1 cellular context compared by ENCODE assay signal in the genomic region with DNA sequence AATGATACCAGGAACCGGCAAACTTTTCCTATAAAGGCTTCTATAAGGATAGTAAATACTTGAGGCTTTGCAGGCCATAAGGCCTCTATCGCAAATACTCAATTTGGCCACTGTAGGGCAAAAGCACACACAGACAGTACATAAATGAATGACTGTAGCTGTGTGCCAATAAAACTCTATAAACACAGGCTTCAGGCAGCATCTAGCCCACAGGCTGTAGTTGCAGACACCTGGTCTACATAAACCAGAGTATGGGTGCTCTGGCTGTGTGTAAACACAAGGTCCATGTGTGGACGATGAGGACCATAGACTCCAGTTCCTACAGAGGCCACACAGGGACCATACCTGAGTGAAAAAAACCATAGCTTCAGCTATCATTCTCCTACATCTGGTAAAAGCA.
TF ChIP-seq lines count a peak whose summit lies in the region.

No MANE protein-coding gene starts in this region.

TF ChIP-seq in GM23338, 12 proteins besides CTCF, POLR2A, EP300 and RAD21 (continued from another document):
- TF ChIP-seq, protein P1, sequence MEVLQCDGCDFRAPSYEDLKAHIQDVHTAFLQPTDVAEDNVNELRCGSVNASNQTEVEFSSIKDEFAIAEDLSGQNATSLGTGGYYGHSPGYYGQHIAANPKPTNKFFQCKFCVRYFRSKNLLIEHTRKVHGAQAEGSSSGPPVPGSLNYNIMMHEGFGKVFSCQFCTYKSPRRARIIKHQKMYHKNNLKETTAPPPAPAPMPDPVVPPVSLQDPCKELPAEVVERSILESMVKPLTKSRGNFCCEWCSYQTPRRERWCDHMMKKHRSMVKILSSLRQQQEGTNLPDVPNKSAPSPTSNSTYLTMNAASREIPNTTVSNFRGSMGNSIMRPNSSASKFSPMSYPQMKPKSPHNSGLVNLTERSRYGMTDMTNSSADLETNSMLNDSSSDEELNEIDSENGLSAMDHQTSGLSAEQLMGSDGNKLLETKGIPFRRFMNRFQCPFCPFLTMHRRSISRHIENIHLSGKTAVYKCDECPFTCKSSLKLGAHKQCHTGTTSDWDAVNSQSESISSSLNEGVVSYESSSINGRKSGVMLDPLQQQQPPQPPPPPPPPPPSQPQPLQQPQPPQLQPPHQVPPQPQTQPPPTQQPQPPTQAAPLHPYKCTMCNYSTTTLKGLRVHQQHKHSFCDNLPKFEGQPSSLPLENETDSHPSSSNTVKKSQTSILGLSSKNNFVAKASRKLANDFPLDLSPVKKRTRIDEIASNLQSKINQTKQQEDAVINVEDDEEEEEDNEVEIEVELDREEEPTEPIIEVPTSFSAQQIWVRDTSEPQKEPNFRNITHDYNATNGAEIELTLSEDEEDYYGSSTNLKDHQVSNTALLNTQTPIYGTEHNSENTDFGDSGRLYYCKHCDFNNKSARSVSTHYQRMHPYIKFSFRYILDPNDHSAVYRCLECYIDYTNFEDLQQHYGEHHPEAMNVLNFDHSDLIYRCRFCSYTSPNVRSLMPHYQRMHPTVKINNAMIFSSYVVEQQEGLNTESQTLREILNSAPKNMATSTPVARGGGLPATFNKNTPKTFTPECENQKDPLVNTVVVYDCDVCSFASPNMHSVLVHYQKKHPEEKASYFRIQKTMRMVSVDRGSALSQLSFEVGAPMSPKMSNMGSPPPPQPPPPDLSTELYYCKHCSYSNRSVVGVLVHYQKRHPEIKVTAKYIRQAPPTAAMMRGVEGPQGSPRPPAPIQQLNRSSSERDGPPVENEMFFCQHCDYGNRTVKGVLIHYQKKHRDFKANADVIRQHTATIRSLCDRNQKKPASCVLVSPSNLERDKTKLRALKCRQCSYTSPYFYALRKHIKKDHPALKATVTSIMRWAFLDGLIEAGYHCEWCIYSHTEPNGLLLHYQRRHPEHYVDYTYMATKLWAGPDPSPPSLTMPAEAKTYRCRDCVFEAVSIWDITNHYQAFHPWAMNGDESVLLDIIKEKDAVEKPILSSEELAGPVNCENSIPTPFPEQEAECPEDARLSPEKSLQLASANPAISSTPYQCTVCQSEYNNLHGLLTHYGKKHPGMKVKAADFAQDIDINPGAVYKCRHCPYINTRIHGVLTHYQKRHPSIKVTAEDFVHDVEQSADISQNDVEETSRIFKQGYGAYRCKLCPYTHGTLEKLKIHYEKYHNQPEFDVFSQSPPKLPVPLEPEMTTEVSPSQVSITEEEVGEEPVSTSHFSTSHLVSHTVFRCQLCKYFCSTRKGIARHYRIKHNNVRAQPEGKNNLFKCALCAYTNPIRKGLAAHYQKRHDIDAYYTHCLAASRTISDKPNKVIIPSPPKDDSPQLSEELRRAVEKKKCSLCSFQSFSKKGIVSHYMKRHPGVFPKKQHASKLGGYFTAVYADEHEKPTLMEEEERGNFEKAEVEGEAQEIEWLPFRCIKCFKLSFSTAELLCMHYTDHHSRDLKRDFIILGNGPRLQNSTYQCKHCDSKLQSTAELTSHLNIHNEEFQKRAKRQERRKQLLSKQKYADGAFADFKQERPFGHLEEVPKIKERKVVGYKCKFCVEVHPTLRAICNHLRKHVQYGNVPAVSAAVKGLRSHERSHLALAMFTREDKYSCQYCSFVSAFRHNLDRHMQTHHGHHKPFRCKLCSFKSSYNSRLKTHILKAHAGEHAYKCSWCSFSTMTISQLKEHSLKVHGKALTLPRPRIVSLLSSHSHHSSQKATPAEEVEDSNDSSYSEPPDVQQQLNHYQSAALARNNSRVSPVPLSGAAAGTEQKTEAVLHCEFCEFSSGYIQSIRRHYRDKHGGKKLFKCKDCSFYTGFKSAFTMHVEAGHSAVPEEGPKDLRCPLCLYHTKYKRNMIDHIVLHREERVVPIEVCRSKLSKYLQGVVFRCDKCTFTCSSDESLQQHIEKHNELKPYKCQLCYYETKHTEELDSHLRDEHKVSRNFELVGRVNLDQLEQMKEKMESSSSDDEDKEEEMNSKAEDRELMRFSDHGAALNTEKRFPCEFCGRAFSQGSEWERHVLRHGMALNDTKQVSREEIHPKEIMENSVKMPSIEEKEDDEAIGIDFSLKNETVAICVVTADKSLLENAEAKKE (CRISPR knock-in tag; IDR thresholded peaks at IDR 0.05), result no peak
- TF ChIP-seq CREB1 (CRISPR knock-in tag; IDR thresholded peaks at IDR 0.05; ENCODE audit: low read depth) (no peak), STAT1 (IDR thresholded peaks at IDR 0.05; ENCODE audit: unreplicated experiment) (no peak), NANOG (IDR thresholded peaks at IDR 0.05; ENCODE audit: borderline replicate concordance) (no peak), POLR2AphosphoS5 (IDR thresholded peaks at IDR 0.05; ENCODE audit: low read depth) (no peak)
- TF ChIP-seq, protein P2, sequence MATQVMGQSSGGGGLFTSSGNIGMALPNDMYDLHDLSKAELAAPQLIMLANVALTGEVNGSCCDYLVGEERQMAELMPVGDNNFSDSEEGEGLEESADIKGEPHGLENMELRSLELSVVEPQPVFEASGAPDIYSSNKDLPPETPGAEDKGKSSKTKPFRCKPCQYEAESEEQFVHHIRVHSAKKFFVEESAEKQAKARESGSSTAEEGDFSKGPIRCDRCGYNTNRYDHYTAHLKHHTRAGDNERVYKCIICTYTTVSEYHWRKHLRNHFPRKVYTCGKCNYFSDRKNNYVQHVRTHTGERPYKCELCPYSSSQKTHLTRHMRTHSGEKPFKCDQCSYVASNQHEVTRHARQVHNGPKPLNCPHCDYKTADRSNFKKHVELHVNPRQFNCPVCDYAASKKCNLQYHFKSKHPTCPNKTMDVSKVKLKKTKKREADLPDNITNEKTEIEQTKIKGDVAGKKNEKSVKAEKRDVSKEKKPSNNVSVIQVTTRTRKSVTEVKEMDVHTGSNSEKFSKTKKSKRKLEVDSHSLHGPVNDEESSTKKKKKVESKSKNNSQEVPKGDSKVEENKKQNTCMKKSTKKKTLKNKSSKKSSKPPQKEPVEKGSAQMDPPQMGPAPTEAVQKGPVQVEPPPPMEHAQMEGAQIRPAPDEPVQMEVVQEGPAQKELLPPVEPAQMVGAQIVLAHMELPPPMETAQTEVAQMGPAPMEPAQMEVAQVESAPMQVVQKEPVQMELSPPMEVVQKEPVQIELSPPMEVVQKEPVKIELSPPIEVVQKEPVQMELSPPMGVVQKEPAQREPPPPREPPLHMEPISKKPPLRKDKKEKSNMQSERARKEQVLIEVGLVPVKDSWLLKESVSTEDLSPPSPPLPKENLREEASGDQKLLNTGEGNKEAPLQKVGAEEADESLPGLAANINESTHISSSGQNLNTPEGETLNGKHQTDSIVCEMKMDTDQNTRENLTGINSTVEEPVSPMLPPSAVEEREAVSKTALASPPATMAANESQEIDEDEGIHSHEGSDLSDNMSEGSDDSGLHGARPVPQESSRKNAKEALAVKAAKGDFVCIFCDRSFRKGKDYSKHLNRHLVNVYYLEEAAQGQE (IDR thresholded peaks at IDR 0.05; ENCODE audit: unreplicated experiment), result no peak
- TF ChIP-seq, protein P3, sequence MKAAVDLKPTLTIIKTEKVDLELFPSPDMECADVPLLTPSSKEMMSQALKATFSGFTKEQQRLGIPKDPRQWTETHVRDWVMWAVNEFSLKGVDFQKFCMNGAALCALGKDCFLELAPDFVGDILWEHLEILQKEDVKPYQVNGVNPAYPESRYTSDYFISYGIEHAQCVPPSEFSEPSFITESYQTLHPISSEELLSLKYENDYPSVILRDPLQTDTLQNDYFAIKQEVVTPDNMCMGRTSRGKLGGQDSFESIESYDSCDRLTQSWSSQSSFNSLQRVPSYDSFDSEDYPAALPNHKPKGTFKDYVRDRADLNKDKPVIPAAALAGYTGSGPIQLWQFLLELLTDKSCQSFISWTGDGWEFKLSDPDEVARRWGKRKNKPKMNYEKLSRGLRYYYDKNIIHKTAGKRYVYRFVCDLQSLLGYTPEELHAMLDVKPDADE (IDR thresholded peaks at IDR 0.05), result no peak
TF ChIP-seq in GM23338: peak in this region for 0.
